In the genomic region with DNA sequence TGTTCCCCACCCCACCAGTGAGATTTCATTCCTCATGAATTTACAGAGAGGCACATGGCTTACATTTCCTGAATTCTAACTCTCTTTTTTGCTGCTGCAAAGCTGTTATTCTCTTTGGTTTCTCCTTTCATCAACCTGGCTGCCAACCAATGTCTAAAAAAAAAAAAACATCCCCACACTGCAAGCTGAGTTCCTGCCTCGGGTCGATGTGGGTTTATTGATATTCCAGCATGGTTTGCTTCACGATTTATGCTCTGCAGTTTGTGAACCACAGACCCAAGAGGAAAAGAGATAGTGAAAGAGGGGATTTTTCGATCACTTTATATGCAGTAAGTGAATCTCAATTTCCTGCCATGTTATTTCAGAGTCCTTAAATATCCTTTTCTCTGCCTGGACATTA, we compare ENCODE assay signal across 15 cellular contexts.
DNase-seq lines count a peak whose midpoint lies in the region; ATAC-seq and TF ChIP-seq lines count a peak whose summit lies in the region.
"Had no signal": no experiment of that assay in that cellular context is flagged by ENCODE, and none has a peak within 500 bp of the region (broad histone marks: within the 10 kb centered on the region; RNA-seq: fewer than 3 reads in every experiment).

No MANE protein-coding gene starts in this region.

- H3K4me1 Mint-ChIP-seq in activated naive CD8-positive, alpha-beta T cell treated with anti-CD3 and anti-CD28 coated beads, Interleukin-2, amount 50 U/mL, for 24 hours = peaks cover 49% of the 10 kb centered on the region

- no peaks in the 10 kb centered on the region for H3K79me1 ChIP-seq in IMR-90 (ENCODE audit: low read depth in 1 of 2, low read length in 2 of 2)

- intact Hi-C loops in IMR-90 (cut with micrococcal nuclease) = no loop called here
- intact Hi-C loops in left lung (cut with DNase I) = no loop called here

- H4K5ac ChIP-seq in IMR-90 (ENCODE audit: low read depth, low read length) = no peak overlapping the region

- no peak for TF ChIP-seq CTCF in IMR-90 (conservative IDR thresholded peaks at IDR 0.05; ENCODE audit: low read depth, low read length)
- TF ChIP-seq CTCF in left lung (IDR thresholded peaks at IDR 0.05) = no peak

- H3K27ac ChIP-seq in BLaER1 = no peak overlapping the region
- H3K27ac ChIP-seq in IMR-90 (ENCODE audit: insufficient read depth, low read length) = peak overlapping the region; percentile 57; the same call in 1 of the 2 replicates
- no peak overlapping the region for H3K27ac ChIP-seq in left lung

- H2BK5ac ChIP-seq in IMR-90 (ENCODE audit: low read depth, low read length, poor library complexity, severe bottlenecking) = no peak overlapping the region

- BruUV-seq in IMR-90 (replicated peaks; lab: Mats Ljungman, UMichigan) = no TSS peak

- no peaks in the 10 kb centered on the region for H3K36me3 Mint-ChIP-seq in activated naive CD8-positive, alpha-beta T cell treated with anti-CD3 and anti-CD28 coated beads, Interleukin-2, amount 50 U/mL, for 24 hours (ENCODE audit: low read depth)

- 0 out of 2 replicates have a peak overlapping the region, but pooled peaks have one; percentile 6 for H4K91ac ChIP-seq in IMR-90 (ENCODE audit: insufficient read depth, low read depth, low read length)

- H3K9me1 ChIP-seq in IMR-90 (ENCODE audit: insufficient read depth, low read length) = no peaks in the 10 kb centered on the region; the same call in 1 of the 2 replicates

- ATAC-seq in IMR-90 (ENCODE audit: low read depth) (no peak), HG02678 (IDR thresholded peaks at IDR 0.05; ENCODE audit: unreplicated experiment) (no peak), left lung (no peak), HG02588 (IDR thresholded peaks at IDR 0.05; ENCODE audit: unreplicated experiment) (no peak)
- ATAC-seq in activated naive CD8-positive, alpha-beta T cell treated with anti-CD3 and anti-CD28 coated beads, Interleukin-2, amount 50 U/mL, for 24 hours = peak; percentile 26

- CTCF ChIA-PET in IMR-90 (lab: Yijun Ruan, JAX) = interaction anchor here (0.7 kb wide), 1 partner anchor 23 kb away, joined by 3 read pairs; no protein-coding TSS in a partner anchor

- in situ Hi-C loops in IMR-90 (cut with MboI; ENCODE audit: low sequenced_read_pairs) = no loop called here

- peak overlapping the region; percentile 9 for H3K4me3 Mint-ChIP-seq in activated naive CD8-positive, alpha-beta T cell treated with anti-CD3 and anti-CD28 coated beads, Interleukin-2, amount 50 U/mL, for 24 hours
- H3K4me3 Mint-ChIP-seq: activated T-cell treated with anti-CD3 and anti-CD28 coated beads, Interleukin-2, amount 50 U/mL, for 4 hours had no signal

- peaks cover 22% of the 10 kb centered on the region for H3K4me1 ChIP-seq in BLaER1
- peaks cover 12% of the 10 kb centered on the region for H3K4me1 ChIP-seq in IMR-90 (ENCODE audit: control insufficient read depth, insufficient read depth, low read length)
- H3K4me1 ChIP-seq in left lung = no peaks in the 10 kb centered on the region

- peak overlapping the region; percentile 60; the same call in 1 of the 2 replicates for H3K4ac ChIP-seq in IMR-90 (ENCODE audit: low read depth, low read length)

- H3K4me2 ChIP-seq in BLaER1 (peak overlapping the region; percentile 66), IMR-90 (ENCODE audit: low read depth, low read length) (peak overlapping the region; percentile 41)

- no peak overlapping the region for H3K56ac ChIP-seq in IMR-90 (ENCODE audit: extremely low read depth, insufficient read depth, low read length)

- no peaks in the 10 kb centered on the region for H3K27me3 Mint-ChIP-seq in activated naive CD8-positive, alpha-beta T cell treated with anti-CD3 and anti-CD28 coated beads, Interleukin-2, amount 50 U/mL, for 24 hours

- peak overlapping the region; percentile 43; the same call in 1 of the 2 replicates for H2BK20ac ChIP-seq in IMR-90 (ENCODE audit: low read depth, low read length)

- 0 out of 3 replicates have a peak overlapping the region, but pooled peaks have one; percentile 80 for H2BK15ac ChIP-seq in IMR-90 (ENCODE audit: low read depth, low read length)

- no peak overlapping the region for H3K27ac Mint-ChIP-seq in activated naive CD8-positive, alpha-beta T cell treated with anti-CD3 and anti-CD28 coated beads, Interleukin-2, amount 50 U/mL, for 24 hours

- H4K8ac ChIP-seq in IMR-90 (ENCODE audit: low read depth in 2 of 2, low read length in 2 of 2) = peak overlapping the region; percentile 49 to 52; a peak in 3 of 4 replicates

- peak overlapping the region; percentile 8; the same call in 1 of the 2 replicates for H3K14ac ChIP-seq in IMR-90 (replicated peaks; ENCODE audit: low read depth, low read length)

- H3K4me3 ChIP-seq in BLaER1 (no peak overlapping the region), IMR-90 (ENCODE audit: insufficient read depth, low read depth, low read length) (no peak overlapping the region), left lung (no peak overlapping the region)

- H3K9me3 ChIP-seq in BLaER1 (no peaks in the 10 kb centered on the region), IMR-90 (ENCODE audit: control insufficient read depth, insufficient read depth, low read length) (no peaks in the 10 kb centered on the region), left lung (no peaks in the 10 kb centered on the region)

- no peak overlapping the region for H2BK120ac ChIP-seq in IMR-90 (ENCODE audit: low read depth, low read length)

- H3K36me3 ChIP-seq in BLaER1 (no peaks in the 10 kb centered on the region), IMR-90 (ENCODE audit: control insufficient read depth, insufficient read depth, low read length) (no peaks in the 10 kb centered on the region), left lung (no peaks in the 10 kb centered on the region)

- H3K23ac ChIP-seq in IMR-90 (ENCODE audit: low read depth, low read length) = no peak overlapping the region

- WGBS in IMR-90 (ENCODE audit: extremely low coverage in 2 of 2, insufficient read length in 1 of 2), 2 experiments = no CpG with 5 or more reads among the region's 4 CpGs

- no peak overlapping the region for H2AK5ac ChIP-seq in IMR-90 (ENCODE audit: low read depth, low read length)

- H3K27me3 ChIP-seq in BLaER1 = no peaks in the 10 kb centered on the region
- no peaks in the 10 kb centered on the region for H3K27me3 ChIP-seq in IMR-90 (ENCODE audit: control insufficient read depth, insufficient read depth, low read length)
- no peaks in the 10 kb centered on the region for H3K27me3 ChIP-seq in left lung

- POLR2A ChIA-PET in IMR-90 (lab: Charles Lee; ENCODE audit: unreplicated experiment) = no interaction called here

- dilution Hi-C loops in IMR-90 (cut with HindIII; ENCODE audit: low sequenced_read_pairs, unreplicated experiment) = no loop called here

- no peaks in the 10 kb centered on the region for H4K20me1 ChIP-seq in BLaER1
- no peaks in the 10 kb centered on the region for H4K20me1 ChIP-seq in IMR-90 (ENCODE audit: insufficient read depth, low read length)

- H3K9ac ChIP-seq in BLaER1 (peak overlapping the region; percentile 2; the same call in 1 of the 2 replicates), IMR-90 (ENCODE audit: low read depth, low read length) (no peak overlapping the region)

- DNase-seq in IMR-90 (peak; percentile 45), medulla oblongata (ENCODE audit: extremely low spot score) (peak; percentile 6), NCI-H345 (lab: John Stamatoyannopoulos, UW) (no peak), left lung (no peak)
- DNase-seq in activated naive CD8-positive, alpha-beta T cell treated with anti-CD3 and anti-CD28 coated beads, Interleukin-2, amount 50 U/mL, for 24 hours = no peak
- DNase-seq: activated CD4-positive, CD25-positive, alpha-beta regulatory T cell; activated T-cell treated with anti-CD3 and anti-CD28 coated beads, Interleukin-2, amount 50 U/mL, for 4 hours; AML-193; aorta; NCI-H1048; NCI-H226; SW 1271 had no signal

- no peak overlapping the region for H2AFZ ChIP-seq in IMR-90 (replicated peaks; ENCODE audit: low read length, poor library complexity)

- no peak for TF ChIP-seq POLR2A in IMR-90 (IDR thresholded peaks at IDR 0.05; ENCODE audit: low read depth, low read length)

- no peak overlapping the region for H2AK9ac ChIP-seq in IMR-90 (replicated peaks; ENCODE audit: low read depth, low read length, poor library complexity)

- TF ChIP-seq RAD21 in IMR-90 (IDR thresholded peaks at IDR 0.05; ENCODE audit: low read length) = no peak

- peak overlapping the region; percentile 33; the same call in 1 of the 2 replicates for H3K18ac ChIP-seq in IMR-90 (ENCODE audit: low read depth, low read length)

- no peaks in the 10 kb centered on the region for H3K9me3 Mint-ChIP-seq in activated naive CD8-positive, alpha-beta T cell treated with anti-CD3 and anti-CD28 coated beads, Interleukin-2, amount 50 U/mL, for 24 hours
- H3K9me3 Mint-ChIP-seq: activated T-cell treated with anti-CD3 and anti-CD28 coated beads, Interleukin-2, amount 50 U/mL, for 4 hours had no signal

TF ChIP-seq in IMR-90, 13 proteins besides CTCF, POLR2A, EP300 and RAD21:
- no peak for TF ChIP-seq MAFK (IDR thresholded peaks at IDR 0.05; ENCODE audit: low read depth, low read length)

Comparison
In these comparisons a context has a peak if more than half of its experiments do, and no peak if none do; other contexts are left out.
1. DNase-seq: peak in IMR-90 (single experiment) and medulla oblongata (single experiment); none in activated naive CD8-positive, alpha-beta T cell treated with anti-CD3 and anti-CD28 coated beads, Interleukin-2, amount 50 U/mL, for 24 hours (single experiment), NCI-H345 (single experiment) and left lung (0 of 2).